In genomic region chr21:34603002-34603709, GRCh38 we compare ENCODE assay signal across 8 cellular contexts. TPM values are rescaled to one million over a fixed set of nuclear protein-coding genes. Genes with fewer than 3 reads are reported as not detected.
DNase-seq lines count a peak whose midpoint lies in the region; ATAC-seq, FAIRE-seq and TF ChIP-seq lines count a peak whose summit lies in the region.

No MANE protein-coding gene starts in this region.

- H3K4me3 ChIP-seq in LNCaP clone FGC (ENCODE audit: low read depth, low read length) (no peak overlapping the region), foreskin fibroblast (ENCODE audit: low read depth in 1 of 2, low read length in 2 of 2) (no peak overlapping the region)

- no peak for TF ChIP-seq POLR2A in GM12892 (IDR thresholded peaks at IDR 0.05; ENCODE audit: low read depth, low read length)

- ATAC-seq in GM21367 (IDR thresholded peaks at IDR 0.05; ENCODE audit: unreplicated experiment), result no peak

- peak; percentile 58 for FAIRE-seq in GM12892 (lab: Jason Lieb, UNC)

- peak overlapping the region; percentile 82 for H3K27ac ChIP-seq in temporal lobe (ENCODE audit: low read depth, low read length)

- TF ChIP-seq CTCF in LNCaP clone FGC (IDR thresholded peaks at IDR 0.05; ENCODE audit: control insufficient read depth, extremely low read depth, insufficient read depth) (peak; percentile 85), foreskin fibroblast (IDR thresholded peaks at IDR 0.05; ENCODE audit: low read depth, low read length) (peak; percentile 74)

- no peak for DNase-seq in GM12892 (ENCODE audit: insufficient read length)
- no peak for DNase-seq in LNCaP clone FGC (ENCODE audit: low read depth)
- peak; percentile 46 for DNase-seq in RPMI7951 (ENCODE audit: low read depth)
- DNase-seq in activated T-helper 9 cell treated with anti-CD3 and anti-CD28 coated beads, Interleukin-2, amount 50 U/mL, for 16 hours (ENCODE audit: low read depth), result peak; percentile 41
- DNase-seq in foreskin fibroblast, result peak; percentile 56 to 89
- DNase-seq in nucleus accumbens (lab: John Stamatoyannopoulos, UW), result peak in 55 of 56 donors; percentile 11 to 92 (median 75)

RNA-seq across cellular contexts. Expression of gene RCAN1, which starts 11.8 kb away (rescaled TPM):
- polyA plus RNA-seq in GM12892 (2012; ENCODE audit: missing spikeins), result 6.7 TPM
- 39.7 and 43.9 TPM in 2 replicates for total RNA-seq in RPMI7951 (2014; rRNA removed; shearing (Covaris generic))
- total RNA-seq in temporal lobe, result 65.2 TPM

Comparison
In these comparisons a context has a peak if more than half of its experiments do, and no peak if none do; other contexts are left out.
1. DNase-seq: peak in RPMI7951 (single experiment), activated T-helper 9 cell treated with anti-CD3 and anti-CD28 coated beads, Interleukin-2, amount 50 U/mL, for 16 hours (single experiment), foreskin fibroblast (2 of 2) and nucleus accumbens (55 of 56); none in GM12892 (single experiment) and LNCaP clone FGC (single experiment).